Comparison of ENCODE assay signal across 25 cellular contexts in genomic region chr1:96409689-96410088, GRCh38.
"Had no signal": no experiment of that assay in that cellular context is flagged by ENCODE, and none has a peak within 500 bp of the region (broad histone marks: within the 10 kb centered on the region; RNA-seq: fewer than 3 reads in every experiment).

No MANE protein-coding gene starts in this region.

- DNase-seq: activated CD4-positive, alpha-beta memory T cell treated with anti-CD3 and anti-CD28 coated beads, Interleukin-2, amount 10 ng/mL, durations not matched to agents 7 days and 5 days; activated CD4-positive, alpha-beta T cell treated with anti-CD3 and anti-CD28 coated beads for 36 hours; activated CD4-positive, alpha-beta T cell treated with anti-CD3 and anti-CD28 coated beads, Interleukin-2, amount 50 U/mL, for 1 hour; activated naive CD4-positive, alpha-beta T cell; activated T-cell treated with anti-CD3 and anti-CD28 coated beads for 4 hours; aorta; central memory CD4-positive, alpha-beta T cell; MG63; MV-4-11; NCI-H1105; NCI-H1436 treated with DMSO at 0.1 percent for 48 hours; NCI-H187 treated with DMSO at 0.1 percent for 48 hours; NCI-H2081 treated with DMSO at 0.1 percent for 48 hours; NCI-H2171 treated with DMSO at 0.1 percent for 48 hours; NCI-H345; NCI-H510A; NCI-H526 treated with DMSO at 0.1 percent for 48 hours; PC-3; SIG-M5; T-cell; T-helper 2 cell; T1000 had no signal

- ATAC-seq: activated CD4-positive, alpha-beta T cell treated with anti-CD3 and anti-CD28 coated beads for 36 hours; PC-3; T-cell had no signal

- H3K36me3 ChIP-seq: breast epithelium, MG63 had no signal

- H3K4me3 ChIP-seq: breast epithelium, MG63, SK-N-MC had no signal

- H3K9me3 ChIP-seq: breast epithelium, MG63 had no signal

- H3K4me1 ChIP-seq: breast epithelium had no signal

- H3K27ac ChIP-seq: breast epithelium, SK-N-MC, VCaP had no signal

- H3K27me3 ChIP-seq: breast epithelium, MG63 had no signal
